ENCODE assay signal across 2 cellular contexts in genomic region chr1:228276901-228277490, GRCh38.
TF ChIP-seq lines count a peak whose summit lies in the region.

No MANE protein-coding gene starts in this region.

TF ChIP-seq in GM23338, 12 proteins besides CTCF, POLR2A, EP300 and RAD21 (continued from another document):
- TF ChIP-seq REST (IDR thresholded peaks at IDR 0.05; ENCODE audit: unreplicated experiment) = no peak
- TF ChIP-seq EZH2 (IDR thresholded peaks at IDR 0.05; ENCODE audit: low read depth, unreplicated experiment) = no peak

TF ChIP-seq in endothelial cell of umbilical vein, 7 proteins besides CTCF, POLR2A, EP300 and RAD21 (continued from another document):
- TF ChIP-seq, protein P1, sequence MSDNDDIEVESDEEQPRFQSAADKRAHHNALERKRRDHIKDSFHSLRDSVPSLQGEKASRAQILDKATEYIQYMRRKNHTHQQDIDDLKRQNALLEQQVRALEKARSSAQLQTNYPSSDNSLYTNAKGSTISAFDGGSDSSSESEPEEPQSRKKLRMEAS (IDR thresholded peaks at IDR 0.05; ENCODE audit: insufficient read depth, insufficient read length) = no peak
- TF ChIP-seq EZH2 (IDR thresholded peaks at IDR 0.05; ENCODE audit: borderline replicate concordance, low read depth, low read length, severe bottlenecking) = no peak
- no peak for TF ChIP-seq JUN (IDR thresholded peaks at IDR 0.05; ENCODE audit: borderline replicate concordance, insufficient read depth, insufficient read length, low read depth)
